In genomic region chr2:240593026-240593702, GRCh38 we compare ENCODE assay signal across 20 cellular contexts. TPM values are rescaled to one million over a fixed set of nuclear protein-coding genes. Genes with fewer than 3 reads are reported as not detected.
DNase-seq lines count a peak whose midpoint lies in the region; ATAC-seq and TF ChIP-seq lines count a peak whose summit lies in the region.
"Had no signal": no experiment of that assay in that cellular context is flagged by ENCODE, and none has a peak within 500 bp of the region (broad histone marks: within the 10 kb centered on the region; RNA-seq: fewer than 3 reads in every experiment).

No MANE protein-coding gene starts in this region.

- DNase-seq in NCI-H1092 treated with DMSO at 0.1 percent for 48 hours (lab: John Stamatoyannopoulos, UW): peak; percentile 30
- DNase-seq in NCI-H1092 (lab: John Stamatoyannopoulos, UW): no peak
- peak; percentile 34 for DNase-seq in LNCaP clone FGC (ENCODE audit: low read depth)
- peak; percentile 59 for DNase-seq in cardiac septum (ENCODE audit: low spot score)
- peak in 3 of 5 donors; percentile 6 to 37 (median 10) for DNase-seq in ovary
- no peak for DNase-seq in medulla oblongata (ENCODE audit: extremely low spot score)
- DNase-seq in NCI-H2107 (lab: John Stamatoyannopoulos, UW): no peak
- DNase-seq: activated CD4-positive, alpha-beta T cell treated with anti-CD3 and anti-CD28 coated beads, Interleukin-2, amount 10 ng/mL, durations not matched to agents 7 days and 5 days; CD8-positive, alpha-beta T cell; GDM1; KBM-7; NCI-H2227 treated with DMSO at 0.1 percent for 48 hours; NCI-H82; PC-3; SIG-M5; stimulated activated naive CD8-positive, alpha-beta T cell treated with anti-CD3 and anti-CD28 coated beads, Interleukin-15, amount 100 ng/mL, for 72 hours had no signal

- H3K27ac ChIP-seq in ovary: no peak overlapping the region
- H3K27ac ChIP-seq: 22Rv1, neural progenitor cell, transverse colon had no signal

- intact Hi-C loops in cardiac septum (cut with DNase I): no loop called here
- intact Hi-C loops in ovary (cut with DNase I): no loop called here

- H3K36me3 ChIP-seq in ovary: no peaks in the 10 kb centered on the region
- H3K36me3 ChIP-seq: neural progenitor cell had no signal

- no peaks in the 10 kb centered on the region for H3K27me3 ChIP-seq in ovary
- H3K27me3 ChIP-seq: neural progenitor cell, transverse colon had no signal

- no peak for TF ChIP-seq CTCF in LNCaP clone FGC (IDR thresholded peaks at IDR 0.05; ENCODE audit: control insufficient read depth, extremely low read depth, insufficient read depth)
- no peak for TF ChIP-seq CTCF in ovary (IDR thresholded peaks at IDR 0.05)

- no peak for TF ChIP-seq EP300 in ovary (IDR thresholded peaks at IDR 0.05)

- H3K9me3 ChIP-seq in ovary: no peaks in the 10 kb centered on the region
- H3K9me3 ChIP-seq: transverse colon had no signal

- H3K4me3 ChIP-seq in LNCaP clone FGC (ENCODE audit: low read depth, low read length) (no peak overlapping the region), ovary (no peak overlapping the region)
- H3K4me3 ChIP-seq: neural progenitor cell, transverse colon had no signal

- 85 to 86% (median 85%) methylated on average over 20 of the region's 20 CpGs for WGBS in ovary, 3 donors

- TF ChIP-seq POLR2A in ovary (IDR thresholded peaks at IDR 0.05): no peak

- ATAC-seq in HG02642 (IDR thresholded peaks at IDR 0.05; ENCODE audit: poor library complexity, unreplicated experiment): no peak
- ATAC-seq: CD8-positive, alpha-beta T cell; PC-3; stimulated activated naive CD8-positive, alpha-beta T cell treated with anti-CD3 and anti-CD28 coated beads, Interleukin-15, amount 100 ng/mL, for 72 hours had no signal

- H3K4me1 ChIP-seq in ovary (ENCODE audit: insufficient read depth): peaks cover 5% of the 10 kb centered on the region

RNA-seq across cellular contexts. Expression of gene CAPN10, which starts 6.6 kb away (rescaled TPM):
- total RNA-seq in cardiac septum (24.3 TPM), ovary (10 to 100 TPM; 15.5 to 34.3 (median 26.8) TPM)
- 10 to 100 TPM in 1 of 2 donors, 1 to 10 TPM in 1; 2.2 to 21.7 TPM for polyA plus RNA-seq in ovary

RNA-seq across cellular contexts. Expression of gene RNPEPL1, which starts 24.9 kb away (rescaled TPM):
- total RNA-seq in cardiac septum (73.8 TPM), ovary (10 to 100 TPM; 15.1 to 25.2 (median 23.2) TPM)
- 10 to 100 TPM in 1 of 2 donors, 1 to 10 TPM in 1; 3.5 to 27.3 TPM for polyA plus RNA-seq in ovary

RNA-seq across cellular contexts. Expression of gene GPR35, which starts 32.1 kb away (rescaled TPM):
- total RNA-seq in cardiac septum (1.5 TPM), ovary (1 to 10 TPM; 2.1 to 4.2 (median 2.5) TPM)
- 1 to 10 TPM in 1 of 2 donors, under 1 TPM in 1; 0.27 to 2.2 TPM for polyA plus RNA-seq in ovary

RNA-seq across cellular contexts. Expression of gene DUSP28, which starts 33.0 kb away (rescaled TPM):
- total RNA-seq in cardiac septum: 9.7 TPM
- 1 to 10 TPM; 2.7 to 9.9 (median 4.3) TPM for total RNA-seq in ovary
- polyA plus RNA-seq in ovary: 1 to 10 TPM; 4.0 to 5.3 TPM

RNA-seq across cellular contexts. Expression of gene ANKMY1, which starts 35.4 kb away (rescaled TPM):
- total RNA-seq in cardiac septum: 8.2 TPM
- 10 to 100 TPM; 13.7 to 24.2 (median 21.6) TPM for total RNA-seq in ovary
- polyA plus RNA-seq in ovary: 10 to 100 TPM; 11.5 to 13.8 TPM

Comparison
In these comparisons a context has a peak if more than half of its experiments do, and no peak if none do; other contexts are left out.
1. DNase-seq: peak in NCI-H1092 treated with DMSO at 0.1 percent for 48 hours (single experiment), LNCaP clone FGC (single experiment), cardiac septum (single experiment) and ovary (3 of 5); none in NCI-H1092 (single experiment), medulla oblongata (single experiment) and NCI-H2107 (single experiment).